8 cellular contexts compared by ENCODE assay signal in genomic region chr1:229558460-229559335, GRCh38. TPM values are rescaled to one million over a fixed set of nuclear protein-coding genes. Genes with fewer than 3 reads are reported as not detected.
DNase-seq lines count a peak whose midpoint lies in the region; ATAC-seq, FAIRE-seq and TF ChIP-seq lines count a peak whose summit lies in the region.

Gene ABCB10 (minus strand): TSS chr1:229558707. CDS start chr1:229558652, 55 bp downstream.

- H3K27ac ChIP-seq in heart right ventricle (peak within 1 kb of the TSS; percentile 73 to 99 (median 92)), upper lobe of right lung (peak within 1 kb of the TSS; percentile 86)

- H3K27me3 ChIP-seq in heart right ventricle (no peaks in the 10 kb centered on the region), upper lobe of right lung (no peaks in the 10 kb centered on the region)

- H3K9me3 ChIP-seq in heart right ventricle (no peaks in the 10 kb centered on the region), upper lobe of right lung (no peaks in the 10 kb centered on the region)

- DNase-seq in GM12892 (ENCODE audit: insufficient read length): peak; percentile 87
- DNase-seq in NCI-H1436 (lab: John Stamatoyannopoulos, UW): peak; percentile 97
- DNase-seq in T-helper 1 cell: peak; percentile 62 to 94 (median 74)
- peak; percentile 95 for DNase-seq in amniotic epithelial cell (ENCODE audit: low read depth)
- DNase-seq in heart right ventricle: peak; percentile 96
- peak; percentile 98 for DNase-seq in posterior vena cava (ENCODE audit: low spot score)
- peak; percentile 98 for DNase-seq in upper lobe of right lung

- H3K4me1 ChIP-seq in heart right ventricle: peaks cover 0 to 52% (median 38%) of the 10 kb centered on the region in 9 donors
- peaks cover 19% of the 10 kb centered on the region for H3K4me1 ChIP-seq in upper lobe of right lung

- H3K36me3 ChIP-seq in heart right ventricle (peaks cover 0 to 6% (median 0%) of the 10 kb centered on the region in 9 donors), upper lobe of right lung (no peaks in the 10 kb centered on the region)

- H3K4me3 ChIP-seq in heart right ventricle: peak within 1 kb of the TSS; percentile 76 to 96 (median 83)
- H3K4me3 ChIP-seq in upper lobe of right lung: peak within 1 kb of the TSS; percentile 75

- WGBS in heart right ventricle, 2 donors: 0% methylated on average over 86 to 106 of the region's 109 CpGs

- peak; percentile 45 to 93 (median 85) for TF ChIP-seq CTCF in heart right ventricle (IDR thresholded peaks at IDR 0.05)
- TF ChIP-seq CTCF in upper lobe of right lung (IDR thresholded peaks at IDR 0.05): peak; percentile 76

- ATAC-seq in HG02840 (IDR thresholded peaks at IDR 0.05; ENCODE audit: low FRiP score, unreplicated experiment) (peak; percentile 80), heart right ventricle (peak; percentile 93 to 97 (median 96)), upper lobe of right lung (peak; percentile 95)

- no peak; the same call in 1 of the 2 replicates for TF ChIP-seq POLR2A in GM12892 (IDR thresholded peaks at IDR 0.05; ENCODE audit: low read depth, low read length)

- FAIRE-seq in GM12892 (lab: Jason Lieb, UNC): peak; percentile 95

- intact Hi-C loops in heart right ventricle (cut with DNase I): loop anchor here in 9 of 10 donors (1.0 to 10.0 kb wide), 10 partner anchors 38 to 746 kb away; partner anchors contain the start of genes TAF5L (in 6 of the 9) and URB2 (in 6 of the 9)
- intact Hi-C loops in posterior vena cava (cut with DNase I): loop anchor here in 1 of 2 donors (5.0 kb wide), 2 partner anchors 39 to 69 kb away; partner anchors contain the start of genes TAF5L and URB2
- intact Hi-C loops in upper lobe of right lung (cut with DNase I): no loop called here

RNA-seq across cellular contexts. Expression of gene ABCB10, which starts in this region (rescaled TPM):
- 21.9 TPM for polyA plus RNA-seq in GM12892 (2012; ENCODE audit: missing spikeins)
- 10 to 100 TPM in 8 of 10 donors, 1 to 10 TPM in 2; 8.9 to 13.5 (median 11.9) TPM for total RNA-seq in heart right ventricle
- 10 to 100 TPM in 1 of 2 donors, 1 to 10 TPM in 1; 4.2 to 11.1 TPM for polyA plus RNA-seq in heart right ventricle
- total RNA-seq in posterior vena cava: 10 to 100 TPM; 14.1 to 21.9 TPM
- 17.3 TPM for total RNA-seq in upper lobe of right lung

Comparison
In these comparisons a context has a peak if more than half of its experiments do, and no peak if none do; other contexts are left out.
1. Peak in every context shown above with its lines: DNase-seq, ATAC-seq, H3K4me3 ChIP-seq and H3K27ac ChIP-seq.